In the genomic region with DNA sequence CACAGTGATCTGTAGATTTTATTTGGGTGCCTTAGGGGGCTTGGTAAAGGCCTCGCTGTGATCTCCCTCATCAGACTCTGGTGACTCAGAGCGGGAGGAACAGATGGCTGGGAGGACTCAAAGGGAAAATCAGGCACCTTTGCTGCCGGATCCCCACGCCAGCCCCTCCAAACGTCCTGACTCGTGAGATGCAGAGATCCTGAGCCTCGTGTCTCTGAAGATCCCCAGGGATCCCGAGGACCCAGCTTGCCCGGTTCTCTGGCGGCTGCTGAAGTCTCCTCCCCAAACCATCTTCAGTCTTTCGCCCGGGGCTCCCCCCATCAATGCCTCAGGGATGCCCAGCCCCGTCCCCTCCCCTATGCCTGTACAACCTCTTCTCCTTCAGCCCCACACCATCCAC, we compare ENCODE assay signal across 16 cellular contexts. TPM values are rescaled to one million over a fixed set of nuclear protein-coding genes. Genes with fewer than 3 reads are reported as not detected.
"Had no signal": no experiment of that assay in that cellular context is flagged by ENCODE, and none has a peak within 500 bp of the region (broad histone marks: within the 10 kb centered on the region; RNA-seq: fewer than 3 reads in every experiment).

No MANE protein-coding gene starts in this region.

- H3K9me3 ChIP-seq: gastroesophageal sphincter, mucosa of descending colon, upper lobe of left lung had no signal

- H3K27ac ChIP-seq: dorsolateral prefrontal cortex, gastroesophageal sphincter had no signal

- H3K27ac Mint-ChIP-seq: activated naive CD4-positive, alpha-beta T cell treated with anti-CD3 and anti-CD28 coated beads, Interleukin-2, amount 10 ng/mL, durations not matched to agents 7 days and 5 days; activated T-helper 2 cell treated with anti-CD3 and anti-CD28 coated beads, Interferon-gamma antibody, Interleukin-2, Interleukin-4, amounts not matched to agents 10 μg/mL and 5 μg/mL and 100 μg/mL, durations not matched to agents 14 hours and 24 hours and 36 hours; memory B cell; naive thymus-derived CD4-positive, alpha-beta T cell had no signal

- H3K9me3 Mint-ChIP-seq: activated naive CD4-positive, alpha-beta T cell treated with anti-CD3 and anti-CD28 coated beads, Interleukin-2, amount 10 ng/mL, durations not matched to agents 7 days and 5 days; activated T-helper 2 cell treated with anti-CD3 and anti-CD28 coated beads, Interferon-gamma antibody, Interleukin-2, Interleukin-4, amounts not matched to agents 10 μg/mL and 5 μg/mL and 100 μg/mL, durations not matched to agents 14 hours and 24 hours and 36 hours; memory B cell; naive thymus-derived CD4-positive, alpha-beta T cell; stimulated activated naive CD8-positive, alpha-beta T cell treated with anti-CD3 and anti-CD28 coated beads, Interleukin-15, amount 100 ng/mL, for 72 hours had no signal

- H3K36me3 Mint-ChIP-seq: activated naive CD4-positive, alpha-beta T cell treated with anti-CD3 and anti-CD28 coated beads, Interleukin-2, amount 10 ng/mL, durations not matched to agents 7 days and 5 days; memory B cell; naive thymus-derived CD4-positive, alpha-beta T cell had no signal

- H3K4me3 ChIP-seq: dorsolateral prefrontal cortex, gastroesophageal sphincter, mucosa of descending colon, upper lobe of left lung had no signal

- H3K4me3 Mint-ChIP-seq: activated naive CD4-positive, alpha-beta T cell treated with anti-CD3 and anti-CD28 coated beads, Interleukin-2, amount 10 ng/mL, durations not matched to agents 7 days and 5 days; memory B cell; naive thymus-derived CD4-positive, alpha-beta T cell; stimulated activated naive CD8-positive, alpha-beta T cell treated with anti-CD3 and anti-CD28 coated beads, Interleukin-15, amount 100 ng/mL, for 72 hours had no signal

- DNase-seq: activated CD4-positive, alpha-beta T cell treated with anti-CD3 and anti-CD28 coated beads for 1 hour; activated CD4-positive, alpha-beta T cell treated with anti-CD3 and anti-CD28 coated beads, Interleukin-2, amount 50 U/mL, for 4 hours; activated naive CD4-positive, alpha-beta T cell treated with anti-CD3 and anti-CD28 coated beads, Interleukin-2, amount 10 ng/mL, durations not matched to agents 7 days and 5 days; activated T-cell treated with anti-CD3 and anti-CD28 coated beads for 4 hours; erythroblast; naive thymus-derived CD4-positive, alpha-beta T cell; occipital lobe; stimulated activated naive CD8-positive, alpha-beta T cell treated with anti-CD3 and anti-CD28 coated beads, Interleukin-15, amount 100 ng/mL, for 72 hours; T1000 had no signal

- H3K36me3 ChIP-seq: gastroesophageal sphincter, upper lobe of left lung had no signal

- H3K27me3 ChIP-seq: upper lobe of left lung had no signal

RNA-seq across cellular contexts. Expression of a gene that starts 58.1 kb away (rescaled TPM):
- total RNA-seq: occipital lobe, pulmonary artery endothelial cell had no signal
